Comparison of ENCODE assay signal across 19 cellular contexts in genomic region chr6:13429406-13429753, GRCh38. TPM values are rescaled to one million over a fixed set of nuclear protein-coding genes. Genes with fewer than 3 reads are reported as not detected.
A peak's percentile ranks its signal among the peaks of the same experiment; 100 is the strongest.
DNase-seq lines count a peak whose midpoint lies in the region; ATAC-seq, FAIRE-seq and TF ChIP-seq lines count a peak whose summit lies in the region.
"Had no signal": no experiment of that assay in that cellular context is flagged by ENCODE, and none has a peak within 500 bp of the region (broad histone marks: within the 10 kb centered on the region; RNA-seq: fewer than 3 reads in every experiment).

No MANE protein-coding gene starts in this region.

- H3K9me3 Mint-ChIP-seq in activated CD8-positive, alpha-beta T cell treated with anti-CD3 and anti-CD28 coated beads for 36 hours = peaks cover 6% of the 10 kb centered on the region
- H3K9me3 Mint-ChIP-seq: type B pancreatic cell had no signal

- peak overlapping the region; percentile 97 for H3K27ac Mint-ChIP-seq in activated CD8-positive, alpha-beta T cell treated with anti-CD3 and anti-CD28 coated beads for 36 hours
- H3K27ac Mint-ChIP-seq: type B pancreatic cell had no signal

- peak overlapping the region; percentile 54 for H3K4me3 Mint-ChIP-seq in activated CD8-positive, alpha-beta T cell treated with anti-CD3 and anti-CD28 coated beads for 36 hours
- H3K4me3 Mint-ChIP-seq: dendritic cell treated with granulocyte-macrophage colony-stimulating factor and Interleukin-4, amounts not matched to agents 40 ng/mL and 50 ng/mL, for 4 days; nephron; type B pancreatic cell had no signal

- peaks cover under 1% of the 10 kb centered on the region for H3K9me3 ChIP-seq in left ventricle myocardium inferior (replicated peaks)
- H3K9me3 ChIP-seq in endothelial cell of umbilical vein (replicated peaks; ENCODE audit: control insufficient read depth, insufficient read depth, low read length) = no peaks in the 10 kb centered on the region
- H3K9me3 ChIP-seq in suprapubic skin = no peaks in the 10 kb centered on the region
- H3K9me3 ChIP-seq: lower lobe of right lung had no signal

- H3K27me3 Mint-ChIP-seq in activated CD8-positive, alpha-beta T cell treated with anti-CD3 and anti-CD28 coated beads for 36 hours = no peaks in the 10 kb centered on the region
- H3K27me3 Mint-ChIP-seq: type B pancreatic cell had no signal

- TF ChIP-seq POLR2A in endothelial cell of umbilical vein (IDR thresholded peaks at IDR 0.05; ENCODE audit: low read depth, low read length) (no peak), suprapubic skin (IDR thresholded peaks at IDR 0.05) (no peak)

- no peak for TF ChIP-seq CTCF in left ventricle myocardium inferior (IDR thresholded peaks at IDR 0.05; ENCODE audit: borderline replicate concordance)
- TF ChIP-seq CTCF in activated CD8-positive, alpha-beta T cell treated with anti-CD3 and anti-CD28 coated beads for 36 hours (IDR thresholded peaks at IDR 0.05) = no peak
- no peak for TF ChIP-seq CTCF in endothelial cell of umbilical vein (IDR thresholded peaks at IDR 0.05; ENCODE audit: extremely low read depth in 1 of 2, insufficient read depth in 1 of 2, low read depth in 1 of 2, low read length in 2 of 2)
- no peak for TF ChIP-seq CTCF in suprapubic skin (IDR thresholded peaks at IDR 0.05)

- DNase-seq in left ventricle myocardium inferior = no peak
- DNase-seq in left ventricle myocardium superior = no peak
- peak; percentile 32 for DNase-seq in activated CD8-positive, alpha-beta T cell treated with anti-CD3 and anti-CD28 coated beads for 36 hours
- peak; percentile 39 for DNase-seq in endothelial cell of umbilical vein (ENCODE audit: low read depth, low spot score)
- DNase-seq in suprapubic skin (ENCODE audit: low spot score in 2 of 2) = no peak
- DNase-seq in COLO668 (lab: John Stamatoyannopoulos, UW; ENCODE audit: unreplicated experiment) = no peak
- no peak for DNase-seq in T1000 (lab: John Stamatoyannopoulos, UW)
- DNase-seq: activated CD4-positive, CD25-positive, alpha-beta regulatory T cell treated with anti-CD3 and anti-CD28 coated beads, Interleukin-2, amount 50 U/mL, for 72 hours; lower lobe of right lung; NCI-H187 treated with DMSO at 0.1 percent for 48 hours; NCI-H524; retina; stimulated activated CD4-positive, alpha-beta T cell treated with anti-CD3 and anti-CD28 coated beads, Interleukin-2, amount 100 ng/mL, for 24 hours; SW 1271 had no signal

- peaks cover 11% of the 10 kb centered on the region for H3K36me3 Mint-ChIP-seq in activated CD8-positive, alpha-beta T cell treated with anti-CD3 and anti-CD28 coated beads for 36 hours (ENCODE audit: low read depth)
- H3K36me3 Mint-ChIP-seq: type B pancreatic cell had no signal

- H3K36me3 ChIP-seq in left ventricle myocardium inferior = no peaks in the 10 kb centered on the region
- no peaks in the 10 kb centered on the region for H3K36me3 ChIP-seq in endothelial cell of umbilical vein (ENCODE audit: control insufficient read depth in 2 of 2, extremely low read depth in 1 of 2, insufficient read depth in 2 of 2, low read length in 2 of 2)
- H3K36me3 ChIP-seq in suprapubic skin = no peaks in the 10 kb centered on the region
- H3K36me3 ChIP-seq: ascending aorta, lower lobe of right lung had no signal

- no peak overlapping the region for H3K9ac ChIP-seq in endothelial cell of umbilical vein (replicated peaks; ENCODE audit: extremely low read depth, insufficient read depth, low read length)

- peak; percentile 80 for FAIRE-seq in endothelial cell of umbilical vein (lab: Jason Lieb, UNC)

- peaks cover 91% of the 10 kb centered on the region for H3K4me1 ChIP-seq in left ventricle myocardium inferior
- peaks cover 12% of the 10 kb centered on the region for H3K4me1 ChIP-seq in endothelial cell of umbilical vein (ENCODE audit: control insufficient read depth, extremely low read depth, insufficient read depth, low read length)
- H3K4me1 ChIP-seq in suprapubic skin = peaks cover 12% of the 10 kb centered on the region

- POLR2A ChIA-PET in activated CD8-positive, alpha-beta T cell treated with anti-CD3 and anti-CD28 coated beads for 36 hours (lab: Charles Lee) = interaction anchor here (0.9 to 1.6 kb wide), 2 partner anchors 54 to 1419 kb away, joined by 3 to 5 read pairs; no protein-coding TSS in a partner anchor
- POLR2A ChIA-PET in endothelial cell of umbilical vein (lab: Charles Lee) = no interaction called here

- H3K4me1 Mint-ChIP-seq in activated CD8-positive, alpha-beta T cell treated with anti-CD3 and anti-CD28 coated beads for 36 hours (ENCODE audit: low read depth) = peaks cover 83% of the 10 kb centered on the region

- H3K9me1 ChIP-seq in endothelial cell of umbilical vein (replicated peaks; ENCODE audit: control insufficient read depth, extremely low read depth, insufficient read depth, low read length) = no peaks in the 10 kb centered on the region

- intact Hi-C loops in left ventricle myocardium inferior (cut with micrococcal nuclease) (loop anchor here (10.0 kb wide), 1 partner anchor 55 kb away; the partner anchor contains the start of gene GFOD1), left ventricle myocardium superior (cut with micrococcal nuclease) (no loop called here), endothelial cell of umbilical vein (cut with micrococcal nuclease) (no loop called here)
- intact Hi-C loops in activated CD8-positive, alpha-beta T cell treated with anti-CD3 and anti-CD28 coated beads for 36 hours (cut with micrococcal nuclease) = loop anchor here (5.0 to 10.0 kb wide), 4 partner anchors 38 to 145 kb away; partner anchors contain the start of genes GFOD1 and SIRT5

- 54% methylated on average over 5 of the region's 5 CpGs for WGBS in suprapubic skin

- no peaks in the 10 kb centered on the region for H3K27me3 ChIP-seq in left ventricle myocardium inferior (ENCODE audit: low read depth)
- H3K27me3 ChIP-seq in endothelial cell of umbilical vein (ENCODE audit: control insufficient read depth in 2 of 2, insufficient read depth in 2 of 2, low read length in 2 of 2) = no peaks in the 10 kb centered on the region
- H3K27me3 ChIP-seq in suprapubic skin = no peaks in the 10 kb centered on the region
- H3K27me3 ChIP-seq: ascending aorta had no signal

- H2AFZ ChIP-seq in endothelial cell of umbilical vein (ENCODE audit: low read depth, low read length) = no peak overlapping the region

- ATAC-seq in left ventricle myocardium superior = no peak
- no peak for ATAC-seq in activated CD8-positive, alpha-beta T cell treated with anti-CD3 and anti-CD28 coated beads for 36 hours
- ATAC-seq in GM21381 (IDR thresholded peaks at IDR 0.05; ENCODE audit: unreplicated experiment) = no peak
- ATAC-seq: lower lobe of right lung had no signal

- H3K4me3 ChIP-seq in left ventricle myocardium inferior (no peak overlapping the region), endothelial cell of umbilical vein (replicated peaks in 1 of 3; ENCODE audit: insufficient read depth in 1 of 3, low read depth in 1 of 3, low read length in 3 of 3) (no peak overlapping the region), suprapubic skin (no peak overlapping the region)
- H3K4me3 ChIP-seq: ascending aorta, lower lobe of right lung had no signal

- H3K27ac ChIP-seq in left ventricle myocardium inferior (replicated peaks) = peak overlapping the region; percentile 80
- H3K27ac ChIP-seq in endothelial cell of umbilical vein (ENCODE audit: insufficient read depth, low read depth, low read length) = no peak overlapping the region
- H3K27ac ChIP-seq in suprapubic skin = peak overlapping the region; percentile 21
- H3K27ac ChIP-seq: ascending aorta had no signal

- dilution Hi-C loops in endothelial cell of umbilical vein (cut with MboI; ENCODE audit: extremely low pct_ligation_motif_present, low sequenced_read_pairs) = no loop called here

- no TSS peak for BruUV-seq in endothelial cell of umbilical vein (replicated peaks; lab: Mats Ljungman, UMichigan)

- peaks cover 2% of the 10 kb centered on the region for H3K79me2 ChIP-seq in endothelial cell of umbilical vein (ENCODE audit: control insufficient read depth, insufficient read depth, low read length)

- no peak for TF ChIP-seq EP300 in suprapubic skin (IDR thresholded peaks at IDR 0.05)

- H4K20me1 ChIP-seq in endothelial cell of umbilical vein (replicated peaks; ENCODE audit: control insufficient read depth, extremely low read depth, insufficient read depth, low read length) = no peaks in the 10 kb centered on the region

- H3K4me2 ChIP-seq in endothelial cell of umbilical vein (ENCODE audit: insufficient read depth, low read length) = no peak overlapping the region

- CTCF ChIA-PET in activated CD8-positive, alpha-beta T cell treated with anti-CD3 and anti-CD28 coated beads for 36 hours (lab: Charles Lee) = interaction anchor here (0.9 to 2.2 kb wide), 7 partner anchors 9 to 56 kb away, joined by 3 to 13 read pairs (median 4); no protein-coding TSS in a partner anchor
- CTCF ChIA-PET in endothelial cell of umbilical vein (lab: Charles Lee) = interaction anchor here (0.7 to 1.3 kb wide), 3 partner anchors 11 to 145 kb away, joined by 3 to 4 read pairs (median 3); partner anchors contain the start of gene SIRT5

TF ChIP-seq in endothelial cell of umbilical vein, 7 proteins besides CTCF, POLR2A, EP300 and RAD21 (continues in another document):
- TF ChIP-seq POLR2AphosphoS5 (IDR thresholded peaks at IDR 0.05; ENCODE audit: insufficient read depth, low read depth, low read length) = no peak
- no peak for TF ChIP-seq MYC (IDR thresholded peaks at IDR 0.05; ENCODE audit: low read depth, low read length)
- TF ChIP-seq JUN (IDR thresholded peaks at IDR 0.05; ENCODE audit: borderline replicate concordance, insufficient read depth, insufficient read length, low read depth) = no peak
- TF ChIP-seq MAX (IDR thresholded peaks at IDR 0.05; ENCODE audit: insufficient read depth, insufficient read length) = no peak
- no peak for TF ChIP-seq EZH2 (IDR thresholded peaks at IDR 0.05; ENCODE audit: borderline replicate concordance, low read depth, low read length, severe bottlenecking)
- TF ChIP-seq GATA2 (IDR thresholded peaks at IDR 0.05; ENCODE audit: insufficient read depth, insufficient read length, low read depth, low read length) = no peak

RNA-seq across cellular contexts. Expression of gene GFOD1, which starts 58.0 kb away (rescaled TPM):
- total RNA-seq in left ventricle myocardium inferior = 51.6 TPM
- total RNA-seq in left ventricle myocardium superior = 33.7 TPM
- total RNA-seq in activated CD8-positive, alpha-beta T cell treated with anti-CD3 and anti-CD28 coated beads for 36 hours = 10 to 100 TPM; 12.3 to 12.9 TPM
- 24.1 and 26.3 TPM in 2 replicates for total RNA-seq in endothelial cell of umbilical vein
- 10.8 and 12.1 TPM in 2 replicates for polyA plus RNA-seq in endothelial cell of umbilical vein
- 9.3 and 11.7 TPM in 2 replicates for polyA plus RNA-seq in endothelial cell of umbilical vein (2011; cell fraction: cytosol; rRNA removed)
- polyA plus RNA-seq in endothelial cell of umbilical vein (2011; cell fraction: nucleus; rRNA removed) = 22.4 and 23.3 TPM in 2 replicates
- polyA plus RNA-seq in endothelial cell of umbilical vein (2012) = 3.4 and 4.5 TPM in 2 replicates
- 39.3 and 39.6 TPM in 2 replicates for polyA minus RNA-seq in endothelial cell of umbilical vein
- polyA minus RNA-seq in endothelial cell of umbilical vein (2011; cell fraction: cytosol; rRNA and poly(A)+ RNA removed) = 8.0 TPM
- polyA minus RNA-seq in endothelial cell of umbilical vein (2011; cell fraction: nucleus; rRNA and poly(A)+ RNA removed) = 47.0 and 49.5 TPM in 2 replicates
- 10 to 100 TPM in 3 of 4 donors, 1 to 10 TPM in 1; 7.5 to 15.2 (median 13.7) TPM for total RNA-seq in suprapubic skin

Comparison
In these comparisons a context has a peak if more than half of its experiments do, and no peak if none do; other contexts are left out.
1. intact Hi-C loops: an anchor here in left ventricle myocardium inferior (10.0 kb wide) and activated CD8-positive, alpha-beta T cell treated with anti-CD3 and anti-CD28 coated beads for 36 hours (5.0 to 10.0 kb wide); none called in left ventricle myocardium superior and endothelial cell of umbilical vein.
2. DNase-seq: peak in activated CD8-positive, alpha-beta T cell treated with anti-CD3 and anti-CD28 coated beads for 36 hours (single experiment) and endothelial cell of umbilical vein (single experiment); none in left ventricle myocardium inferior (single experiment), left ventricle myocardium superior (single experiment), suprapubic skin (0 of 2), COLO668 (single experiment) and T1000 (single experiment).